In genomic region chr5:10441992-10442435, GRCh38 we compare ENCODE assay signal across 8 cellular contexts. TPM values are rescaled to one million over a fixed set of nuclear protein-coding genes. Genes with fewer than 3 reads are reported as not detected.
DNase-seq lines count a peak whose midpoint lies in the region; ATAC-seq lines count a peak whose summit lies in the region.

No MANE protein-coding gene starts in this region.

- H3K27me3 Mint-ChIP-seq in activated naive CD8-positive, alpha-beta T cell, result no peaks in the 10 kb centered on the region
- peaks cover 7% of the 10 kb centered on the region for H3K27me3 Mint-ChIP-seq in stimulated activated naive CD8-positive, alpha-beta T cell treated with anti-CD3 and anti-CD28 coated beads, Interleukin-15, Interleukin-2, amounts not matched to agents 100 ng/mL and 50 ng/mL, for 24 hours

- peak overlapping the region; percentile 56 to 76 (median 65) for H3K4me3 ChIP-seq in BLaER1 treated with 17β-estradiol and CSF1 and Interleukin-3, amounts not matched to agents 10 nM and 100 nM
- H3K4me3 ChIP-seq in iPS-18c (ENCODE audit: insufficient read depth, low read depth, low read length), result peak overlapping the region; percentile 59

- peaks cover 42% of the 10 kb centered on the region for H3K4me1 Mint-ChIP-seq in activated naive CD8-positive, alpha-beta T cell (ENCODE audit: low read depth)
- peaks cover 39% of the 10 kb centered on the region for H3K4me1 Mint-ChIP-seq in stimulated activated naive CD8-positive, alpha-beta T cell treated with anti-CD3 and anti-CD28 coated beads, Interleukin-15, Interleukin-2, amounts not matched to agents 100 ng/mL and 50 ng/mL, for 24 hours (ENCODE audit: low read depth)

- H3K9ac ChIP-seq in BLaER1 treated with 17β-estradiol and CSF1 and Interleukin-3, amounts not matched to agents 10 nM and 100 nM, result peak overlapping the region; percentile 54 to 80 (median 74); a peak in 21 of 22 replicates

- H3K9me3 Mint-ChIP-seq in activated naive CD8-positive, alpha-beta T cell (ENCODE audit: low read depth), result no peaks in the 10 kb centered on the region
- no peaks in the 10 kb centered on the region for H3K9me3 Mint-ChIP-seq in stimulated activated naive CD8-positive, alpha-beta T cell treated with anti-CD3 and anti-CD28 coated beads, Interleukin-15, Interleukin-2, amounts not matched to agents 100 ng/mL and 50 ng/mL, for 24 hours

- peaks cover 4 to 33% (median 16%) of the 10 kb centered on the region in 11 experiments; a peak in 17 of 22 replicates for H3K27me3 ChIP-seq in BLaER1 treated with 17β-estradiol and CSF1 and Interleukin-3, amounts not matched to agents 10 nM and 100 nM

- peaks cover 11 to 23% (median 20%) of the 10 kb centered on the region in 11 experiments; a peak in 18 of 22 replicates for H3K36me3 ChIP-seq in BLaER1 treated with 17β-estradiol and CSF1 and Interleukin-3, amounts not matched to agents 10 nM and 100 nM

- ATAC-seq in GM19328 (IDR thresholded peaks at IDR 0.05; ENCODE audit: unreplicated experiment) (peak; percentile 46), HG03196 (IDR thresholded peaks at IDR 0.05; ENCODE audit: unreplicated experiment) (peak; percentile 35)

- no peak for DNase-seq in SK-N-DZ (ENCODE audit: low spot score)
- no peak for DNase-seq in stimulated activated CD4-positive, alpha-beta T cell treated with anti-CD3 and anti-CD28 coated beads, Interleukin-4, amount 100 ng/mL, for 24 hours

- no peaks in the 10 kb centered on the region for H3K36me3 Mint-ChIP-seq in activated naive CD8-positive, alpha-beta T cell
- peaks cover 5% of the 10 kb centered on the region for H3K36me3 Mint-ChIP-seq in stimulated activated naive CD8-positive, alpha-beta T cell treated with anti-CD3 and anti-CD28 coated beads, Interleukin-15, Interleukin-2, amounts not matched to agents 100 ng/mL and 50 ng/mL, for 24 hours (ENCODE audit: low read depth)

- H3K27ac Mint-ChIP-seq in activated naive CD8-positive, alpha-beta T cell, result no peak overlapping the region
- no peak overlapping the region for H3K27ac Mint-ChIP-seq in stimulated activated naive CD8-positive, alpha-beta T cell treated with anti-CD3 and anti-CD28 coated beads, Interleukin-15, Interleukin-2, amounts not matched to agents 100 ng/mL and 50 ng/mL, for 24 hours

- H3K4me1 ChIP-seq in BLaER1 treated with 17β-estradiol and CSF1 and Interleukin-3, amounts not matched to agents 10 nM and 100 nM, result peaks cover 43 to 67% (median 58%) of the 10 kb centered on the region in 10 experiments

- peaks cover 0 to 19% (median 7%) of the 10 kb centered on the region in 11 experiments; a peak in 10 of 22 replicates for H4K20me1 ChIP-seq in BLaER1 treated with 17β-estradiol and CSF1 and Interleukin-3, amounts not matched to agents 10 nM and 100 nM

- peak overlapping the region; percentile 96 to 100 (median 99) for H3K4me2 ChIP-seq in BLaER1 treated with 17β-estradiol and CSF1 and Interleukin-3, amounts not matched to agents 10 nM and 100 nM

- H3K9me3 ChIP-seq in BLaER1 treated with 17β-estradiol and CSF1 and Interleukin-3, amounts not matched to agents 10 nM and 100 nM (replicated peaks in 1 of 11), result 0 out of 22 replicates have a peak, but pooled peaks cover 0 to 4% (median 0%) of the 10 kb centered on the region in 11 experiments
- no peaks in the 10 kb centered on the region for H3K9me3 ChIP-seq in iPS-18c (ENCODE audit: control insufficient read depth, insufficient read depth, low read length)

- H3K4me3 Mint-ChIP-seq in activated naive CD8-positive, alpha-beta T cell, result peak overlapping the region; percentile 85
- peak overlapping the region; percentile 82 for H3K4me3 Mint-ChIP-seq in stimulated activated naive CD8-positive, alpha-beta T cell treated with anti-CD3 and anti-CD28 coated beads, Interleukin-15, Interleukin-2, amounts not matched to agents 100 ng/mL and 50 ng/mL, for 24 hours

- peak overlapping the region in 8 of 11 experiments; percentile 14 to 69 (median 49); a peak in 12 of 22 replicates for H3K27ac ChIP-seq in BLaER1 treated with 17β-estradiol and CSF1 and Interleukin-3, amounts not matched to agents 10 nM and 100 nM

RNA-seq across cellular contexts. Expression of gene ROPN1L, which starts 0.3 kb away (rescaled TPM):
- not detected in 2 replicates for polyA plus RNA-seq in SK-N-DZ (2014; cell fraction: cytosol; rRNA removed)
- polyA plus RNA-seq in SK-N-DZ (2014; cell fraction: nucleus; rRNA removed), result 0.80 and 1.7 TPM in 2 replicates
